1 cellular context compared by ENCODE assay signal in genomic region chr1:51517361-51518032, GRCh38.
TF ChIP-seq lines count a peak whose summit lies in the region.

No MANE protein-coding gene starts in this region.

TF ChIP-seq in K562, 482 proteins besides CTCF, POLR2A, EP300 and RAD21 (continued from another document and continues in another):
- TF ChIP-seq ZNF639 (CRISPR knock-in tag; conservative IDR thresholded peaks at IDR 0.05 in 1 of 2, IDR thresholded peaks at IDR 0.05 in 1 of 2) (no peak), PBX2 (CRISPR knock-in tag; IDR thresholded peaks at IDR 0.05; ENCODE audit: low read depth) (no peak), PBX2 (tag; conservative IDR thresholded peaks at IDR 0.05; ENCODE audit: low read depth) (no peak), YY1 (IDR thresholded peaks at IDR 0.05; ENCODE audit: borderline replicate concordance in 1 of 3, control insufficient read depth in 1 of 3, extremely low read depth in 1 of 3, insufficient read depth in 3 of 3, insufficient read length in 1 of 3, insufficient replicate concordance in 2 of 3, low read depth in 1 of 3, low read length in 2 of 3) (no peak), MTA2 (IDR thresholded peaks at IDR 0.05; ENCODE audit: low read depth) (no peak), ESRRB (CRISPR knock-in tag; IDR thresholded peaks at IDR 0.05; ENCODE audit: borderline replicate concordance) (peak; percentile 57; the same call in 1 of the 2 replicates), ZNF175 (CRISPR knock-in tag; IDR thresholded peaks at IDR 0.05; ENCODE audit: low read depth) (no peak), ZNF263 (CRISPR knock-in tag; IDR thresholded peaks at IDR 0.05; ENCODE audit: borderline replicate concordance) (no peak), ZBTB2 (IDR thresholded peaks at IDR 0.05) (no peak), ZNF384 (IDR thresholded peaks at IDR 0.05; ENCODE audit: low read depth, low read length) (no peak), ZNF217 (CRISPR knock-in tag; IDR thresholded peaks at IDR 0.05) (no peak), EHMT2 (IDR thresholded peaks at IDR 0.05) (peak; percentile 74; the same call in 1 of the 2 replicates), ZNF707 (CRISPR knock-in tag; conservative IDR thresholded peaks at IDR 0.05) (no peak; the same call in 1 of the 2 replicates), MIER1 (IDR thresholded peaks at IDR 0.05; ENCODE audit: low read depth) (no peak; the same call in 1 of the 2 replicates), OTX1 (CRISPR knock-in tag; IDR thresholded peaks at IDR 0.05) (no peak), MYC (IDR thresholded peaks at IDR 0.05; ENCODE audit: low read depth, low read length) (no peak), MYC (CRISPR knock-in tag; IDR thresholded peaks at IDR 0.05; ENCODE audit: borderline replicate concordance, low read depth) (no peak), GATA2 (CRISPR knock-in tag; IDR thresholded peaks at IDR 0.05) (no peak), ZNF586 (CRISPR knock-in tag; conservative IDR thresholded peaks at IDR 0.05) (no peak), ZNF584 (CRISPR knock-in tag; IDR thresholded peaks at IDR 0.05; ENCODE audit: low read depth) (no peak), SAP30 (IDR thresholded peaks at IDR 0.05; ENCODE audit: borderline replicate concordance, insufficient read depth, low read depth, low read length, poor library complexity, severe bottlenecking) (no peak), THRAP3 (IDR thresholded peaks at IDR 0.05; ENCODE audit: borderline replicate concordance) (peak; percentile 26; the same call in 1 of the 2 replicates), TEAD2 (tag; IDR thresholded peaks at IDR 0.05) (no peak), DACH1 (IDR thresholded peaks at IDR 0.05; ENCODE audit: partially characterized antibody) (no peak), SMAD2 (IDR thresholded peaks at IDR 0.05; ENCODE audit: low read depth, low read length) (no peak), LEF1 (IDR thresholded peaks at IDR 0.05) (no peak), RERE (CRISPR knock-in tag; IDR thresholded peaks at IDR 0.05; ENCODE audit: borderline replicate concordance) (no peak), NFYB (IDR thresholded peaks at IDR 0.05; ENCODE audit: extremely low read depth, insufficient read length) (no peak), SP1 (CRISPR knock-in tag; IDR thresholded peaks at IDR 0.05) (no peak), NFE2 (IDR thresholded peaks at IDR 0.05; ENCODE audit: low read depth) (peak; percentile 37; the same call in 1 of the 2 replicates), BRD9 (IDR thresholded peaks at IDR 0.05; ENCODE audit: low read depth, partially characterized antibody) (peak; percentile 25), KLF13 (tag; IDR thresholded peaks at IDR 0.05; ENCODE audit: borderline replicate concordance, low read depth) (no peak), RFX1 (IDR thresholded peaks at IDR 0.05) (no peak), ZSCAN32 (CRISPR knock-in tag; IDR thresholded peaks at IDR 0.05) (no peak), HDAC8 (tag; IDR thresholded peaks at IDR 0.05) (no peak), MEF2D (tag; conservative IDR thresholded peaks at IDR 0.05; ENCODE audit: low read depth) (0 out of 2 replicates have a peak, but pooled peaks have one; percentile 49), ARID4B (CRISPR knock-in tag; IDR thresholded peaks at IDR 0.05) (no peak), THRB (CRISPR knock-in tag; conservative IDR thresholded peaks at IDR 0.05) (no peak), THAP7 (CRISPR knock-in tag; IDR thresholded peaks at IDR 0.05) (no peak), STAT5A (IDR thresholded peaks at IDR 0.05; ENCODE audit: borderline replicate concordance, low read length) (no peak), POLR2G (IDR thresholded peaks at IDR 0.05; ENCODE audit: low read depth, low read length) (no peak), ZNF589 (CRISPR knock-in tag; IDR thresholded peaks at IDR 0.05; ENCODE audit: low read depth) (0 out of 2 replicates have a peak, but pooled peaks have one; percentile 22), ZKSCAN8 (CRISPR knock-in tag; IDR thresholded peaks at IDR 0.05) (no peak), TBP (optimal IDR thresholded peaks at IDR 0.05; ENCODE audit: low read depth, low read length) (no peak), NR1H2 (CRISPR knock-in tag; IDR thresholded peaks at IDR 0.05) (no peak), DPF2 (IDR thresholded peaks at IDR 0.05) (no peak), RFX7 (CRISPR knock-in tag; IDR thresholded peaks at IDR 0.05) (peak; percentile 60; the same call in 1 of the 2 replicates), SMARCB1 (IDR thresholded peaks at IDR 0.05; ENCODE audit: insufficient read length, low read depth) (no peak), CBFB (CRISPR knock-in tag; IDR thresholded peaks at IDR 0.05) (no peak), SRSF3 (IDR thresholded peaks at IDR 0.05; ENCODE audit: insufficient read depth, low read length) (no peak), C11orf30 (IDR thresholded peaks at IDR 0.05; ENCODE audit: low read depth) (0 out of 2 replicates have a peak, but pooled peaks have one; percentile 44), E2F3 (CRISPR knock-in tag; IDR thresholded peaks at IDR 0.05) (0 out of 2 replicates have a peak, but pooled peaks have one; percentile 18), DDX20 (tag; IDR thresholded peaks at IDR 0.05; ENCODE audit: low read depth) (0 out of 2 replicates have a peak, but pooled peaks have one; percentile 31)
